In genomic region chr3:144763878-144764454, GRCh38 we compare ENCODE assay signal across 11 cellular contexts.
DNase-seq lines count a peak whose midpoint lies in the region; ATAC-seq, FAIRE-seq and TF ChIP-seq lines count a peak whose summit lies in the region.
"Had no signal": no experiment of that assay in that cellular context is flagged by ENCODE, and none has a peak within 500 bp of the region (broad histone marks: within the 10 kb centered on the region; RNA-seq: fewer than 3 reads in every experiment).

No MANE protein-coding gene starts in this region.

- H3K9me3 ChIP-seq in MG63 (no peaks in the 10 kb centered on the region), osteoblast (ENCODE audit: low read depth, low read length) (no peaks in the 10 kb centered on the region), heart right ventricle (no peaks in the 10 kb centered on the region)

- H3K4me3 ChIP-seq in MG63 (peak overlapping the region; percentile 20), osteoblast (ENCODE audit: insufficient read depth, low read length) (no peak overlapping the region), heart right ventricle (peak overlapping the region in 1 of 10 donors; percentile 2)
- H3K4me3 ChIP-seq: coronary artery had no signal

- no peaks in the 10 kb centered on the region for H3K4me1 ChIP-seq in osteoblast (ENCODE audit: insufficient read depth, low read length)
- H3K4me1 ChIP-seq in heart right ventricle = no peaks in the 10 kb centered on the region

- peak overlapping the region; percentile 21 for H3K4me2 ChIP-seq in osteoblast (ENCODE audit: insufficient read depth, low read length)

- H3K27me3 ChIP-seq in MG63 = no peaks in the 10 kb centered on the region
- no peaks in the 10 kb centered on the region for H3K27me3 ChIP-seq in osteoblast (ENCODE audit: insufficient read depth, low read length)
- H3K27me3 ChIP-seq in heart right ventricle = no peaks in the 10 kb centered on the region

- 71 to 81% methylated on average over 3 of the region's 3 CpGs for WGBS in heart right ventricle, 2 donors

- H3K27ac ChIP-seq in osteoblast (ENCODE audit: low read depth, low read length) (no peak overlapping the region), heart right ventricle (no peak overlapping the region)
- H3K27ac ChIP-seq: coronary artery had no signal

- H2AFZ ChIP-seq in osteoblast (ENCODE audit: low read length) = no peak overlapping the region

- intact Hi-C loops in heart right ventricle (cut with DNase I) = no loop called here

- no peaks in the 10 kb centered on the region for H3K79me2 ChIP-seq in osteoblast (ENCODE audit: insufficient read depth, low read length)

- ATAC-seq in GM19023 (IDR thresholded peaks at IDR 0.05; ENCODE audit: unreplicated experiment) = peak; percentile 95
- ATAC-seq in HG02763 (IDR thresholded peaks at IDR 0.05; ENCODE audit: unreplicated experiment) = peak; percentile 68
- ATAC-seq in heart right ventricle = no peak
- ATAC-seq: stimulated activated naive B cell treated with anti-CD40 and anti-IgM and Interleukin-4, amounts not matched to agents 10 μg/mL and 1 μg/mL and 100 μg/mL, for 72 hours had no signal

- H3K36me3 ChIP-seq in MG63 = no peaks in the 10 kb centered on the region
- no peaks in the 10 kb centered on the region for H3K36me3 ChIP-seq in osteoblast (ENCODE audit: insufficient read depth, low read length)
- H3K36me3 ChIP-seq in heart right ventricle = no peaks in the 10 kb centered on the region

- H4K20me1 ChIP-seq in osteoblast (ENCODE audit: insufficient read depth, low read length) = no peaks in the 10 kb centered on the region

- no peak for DNase-seq in MG63
- no peak for DNase-seq in osteoblast (ENCODE audit: insufficient read length, low spot score, missing footprints)
- DNase-seq in SIG-M5 treated with dmso at 0.1 percent for 504 hours (lab: John Stamatoyannopoulos, UW; ENCODE audit: unreplicated experiment) = no peak
- no peak for DNase-seq in D721Med (ENCODE audit: insufficient read length, low spot score)
- no peak for DNase-seq in activated CD4-positive, alpha-beta T cell treated with anti-CD3 and anti-CD28 coated beads, Interleukin-2, amount 50 U/mL, for 4 hours
- no peak for DNase-seq in heart right ventricle
- DNase-seq: activated CD8-positive, alpha-beta memory T cell treated with anti-CD3 and anti-CD28 coated beads, Interleukin-2, amount 50 U/mL, for 48 hours; stimulated activated naive B cell treated with anti-CD40 and anti-IgM and Interleukin-4, amounts not matched to agents 10 μg/mL and 1 μg/mL and 100 μg/mL, for 72 hours had no signal

- TF ChIP-seq CTCF in osteoblast (IDR thresholded peaks at IDR 0.05; ENCODE audit: extremely low read depth, low read depth, low read length) = no peak
- TF ChIP-seq CTCF in D721Med (IDR thresholded peaks at IDR 0.05; ENCODE audit: insufficient read depth, missing control alignments) = no peak
- no peak for TF ChIP-seq CTCF in heart right ventricle (IDR thresholded peaks at IDR 0.05)

- no peak for FAIRE-seq in D721Med (lab: Jason Lieb, UNC)

Comparison
In these comparisons a context has a peak if more than half of its experiments do, and no peak if none do; other contexts are left out.
1. ATAC-seq: peak in GM19023 (single experiment) and HG02763 (single experiment); none in heart right ventricle (0 of 8).